In the genomic region with DNA sequence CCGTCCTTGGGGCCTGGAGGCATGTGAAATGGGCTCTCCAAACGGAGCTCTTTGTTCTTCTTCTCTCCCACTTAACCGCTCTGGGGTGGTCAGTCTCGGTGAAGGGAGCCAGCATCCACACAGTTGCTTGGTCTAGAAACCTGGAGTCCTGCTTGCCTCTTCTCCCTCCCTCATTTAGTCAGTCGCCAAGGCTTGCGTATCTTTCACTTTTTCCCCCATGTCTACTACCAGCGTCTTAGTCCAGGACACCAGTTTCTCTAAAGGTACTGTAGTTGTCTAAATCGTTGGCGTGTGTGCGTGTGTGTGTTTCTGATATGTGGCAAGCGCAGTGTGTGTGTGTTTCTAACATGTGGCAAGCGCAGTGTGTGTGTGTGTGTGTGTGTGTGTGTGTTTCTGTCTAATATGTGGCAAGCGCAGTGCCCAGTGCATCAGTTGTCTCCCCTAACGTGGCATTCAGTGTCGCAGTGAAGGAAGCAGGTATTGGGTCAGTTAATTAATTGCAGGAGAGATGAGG, we compare ENCODE assay signal across 8 cellular contexts. TPM values are rescaled to one million over a fixed set of nuclear protein-coding genes. Genes with fewer than 3 reads are reported as not detected.
A peak's percentile ranks its signal among the peaks of the same experiment; 100 is the strongest.
DNase-seq lines count a peak whose midpoint lies in the region; ATAC-seq, FAIRE-seq and TF ChIP-seq lines count a peak whose summit lies in the region.

No MANE protein-coding gene starts in this region.

- H3K27me3 Mint-ChIP-seq in dendritic cell treated with granulocyte-macrophage colony-stimulating factor and Interleukin-4, amounts not matched to agents 40 ng/mL and 50 ng/mL, for 4 days: no peaks in the 10 kb centered on the region

- H2AFZ ChIP-seq in OCI-LY7 (ENCODE audit: low read length): peak overlapping the region; percentile 21; the same call in 1 of the 2 replicates

- in situ Hi-C loops in GM13976 (cut with MboI; ENCODE audit: low sequenced_read_pairs, unreplicated experiment): no loop called here

- H3K27ac Mint-ChIP-seq in dendritic cell treated with granulocyte-macrophage colony-stimulating factor and Interleukin-4, amounts not matched to agents 40 ng/mL and 50 ng/mL, for 4 days: peak overlapping the region; percentile 100

- H3K9me3 ChIP-seq in OCI-LY7 (ENCODE audit: low read length): no peaks in the 10 kb centered on the region
- H3K9me3 ChIP-seq in mucosa of rectum (ENCODE audit: control insufficient read depth in 2 of 2, low read length in 2 of 2): no peaks in the 10 kb centered on the region

- H3K36me3 ChIP-seq in OCI-LY7 (ENCODE audit: insufficient read depth, low read length) (peaks cover 20% of the 10 kb centered on the region), mucosa of rectum (ENCODE audit: control insufficient read depth in 2 of 2, insufficient read depth in 2 of 2, low read length in 2 of 2) (peaks cover 6 to 9% of the 10 kb centered on the region in 2 donors)

- no peaks in the 10 kb centered on the region for H3K27me3 ChIP-seq in mucosa of rectum (ENCODE audit: control insufficient read depth in 2 of 2, insufficient read depth in 2 of 2, low read length in 2 of 2)

- TF ChIP-seq CTCF in OCI-LY7 (conservative IDR thresholded peaks at IDR 0.05; ENCODE audit: low read length) (no peak), GM13976 (IDR thresholded peaks at IDR 0.05; ENCODE audit: borderline replicate concordance, control extremely low read depth, extremely low read depth, insufficient read depth, missing control alignments) (no peak)

- no peaks in the 10 kb centered on the region for H3K9me2 ChIP-seq in OCI-LY7 (ENCODE audit: insufficient read depth, low read length)

- peaks cover 56% of the 10 kb centered on the region for H3K79me2 ChIP-seq in OCI-LY7 (ENCODE audit: insufficient read depth, low read depth, low read length)

- BruUV-seq in OCI-LY7 (replicated peaks; lab: Mats Ljungman, UMichigan): no TSS peak

- no peaks in the 10 kb centered on the region for H3K9me3 Mint-ChIP-seq in dendritic cell treated with granulocyte-macrophage colony-stimulating factor and Interleukin-4, amounts not matched to agents 40 ng/mL and 50 ng/mL, for 4 days

- H3K4me1 ChIP-seq in OCI-LY7 (ENCODE audit: insufficient read depth, low read length, poor library complexity, severe bottlenecking) (peaks cover 58% of the 10 kb centered on the region), mucosa of rectum (ENCODE audit: control insufficient read depth in 2 of 2, insufficient read depth in 2 of 2, low read length in 2 of 2) (peaks cover 27 to 29% of the 10 kb centered on the region in 2 donors)

- DNase-seq in GM12891 (ENCODE audit: insufficient read length, low spot score): no peak
- DNase-seq in OCI-LY7 (ENCODE audit: low spot score): peak; percentile 19
- no peak for DNase-seq in GM13976 (ENCODE audit: low spot score)
- DNase-seq in activated CD4-positive, alpha-beta T cell treated with anti-CD3 and anti-CD28 coated beads for 4 hours: no peak
- DNase-seq in NCI-H187 (lab: John Stamatoyannopoulos, UW): no peak

- peak overlapping the region; percentile 83 for H3K4me2 ChIP-seq in OCI-LY7 (ENCODE audit: low read length)

- peak overlapping the region; percentile 99 to 100 for H3K9ac ChIP-seq in mucosa of rectum (ENCODE audit: low read depth in 1 of 2, low read length in 2 of 2)

- H3K4me1 Mint-ChIP-seq in dendritic cell treated with granulocyte-macrophage colony-stimulating factor and Interleukin-4, amounts not matched to agents 40 ng/mL and 50 ng/mL, for 4 days (ENCODE audit: low read depth): peaks cover 52% of the 10 kb centered on the region

- no peak for TF ChIP-seq POLR2A in GM12891 (IDR thresholded peaks at IDR 0.05; ENCODE audit: low read depth, low read length)

- peak overlapping the region; percentile 48 for H3K27ac ChIP-seq in OCI-LY7 (ENCODE audit: low read depth, low read length, poor library complexity, severe bottlenecking)
- peak overlapping the region; percentile 90 to 95 for H3K27ac ChIP-seq in mucosa of rectum (ENCODE audit: low read depth in 2 of 2, low read length in 2 of 2)

- CTCF ChIA-PET in OCI-LY7 (lab: Charles Lee; ENCODE audit: unreplicated experiment): interaction anchor here (0.6 to 1.7 kb wide), 5 partner anchors 49 to 183 kb away, joined by 3 to 5 read pairs (median 4); no protein-coding TSS in a partner anchor

- H3K4me3 Mint-ChIP-seq in dendritic cell treated with granulocyte-macrophage colony-stimulating factor and Interleukin-4, amounts not matched to agents 40 ng/mL and 50 ng/mL, for 4 days: peak overlapping the region; percentile 98

- ATAC-seq in GM19328 (IDR thresholded peaks at IDR 0.05; ENCODE audit: unreplicated experiment): no peak

- peaks cover 27% of the 10 kb centered on the region for H4K20me1 ChIP-seq in OCI-LY7 (ENCODE audit: insufficient read depth, low read length)

- peak; percentile 16 for FAIRE-seq in GM12891 (lab: Jason Lieb, UNC)

- POLR2A ChIA-PET in OCI-LY7 (lab: Charles Lee): interaction anchor here (0.6 to 3.4 kb wide), 15 partner anchors 11 to 336 kb away, joined by 3 to 36 read pairs (median 4); no protein-coding TSS in a partner anchor

- peaks cover 42% of the 10 kb centered on the region for H3K36me3 Mint-ChIP-seq in dendritic cell treated with granulocyte-macrophage colony-stimulating factor and Interleukin-4, amounts not matched to agents 40 ng/mL and 50 ng/mL, for 4 days (ENCODE audit: low read depth)

- intact Hi-C loops in OCI-LY7 (cut with micrococcal nuclease; ENCODE audit: unreplicated experiment): no loop called here
- intact Hi-C loops in dendritic cell treated with granulocyte-macrophage colony-stimulating factor and Interleukin-4, amounts not matched to agents 40 ng/mL and 50 ng/mL, for 4 days (cut with micrococcal nuclease): no loop called here

- H3K4me3 ChIP-seq in OCI-LY7 (ENCODE audit: low read depth, low read length, poor library complexity, severe bottlenecking) (peak overlapping the region; percentile 84), mucosa of rectum (ENCODE audit: low read length in 2 of 2) (peak overlapping the region; percentile 96 to 100)

TF ChIP-seq in GM12891, 5 proteins besides CTCF, POLR2A, EP300 and RAD21:
- TF ChIP-seq POU2F2 (IDR thresholded peaks at IDR 0.05; ENCODE audit: low read depth, low read length) (no peak), SPI1 (IDR thresholded peaks at IDR 0.05; ENCODE audit: low read depth, low read length) (no peak), POLR2AphosphoS5 (IDR thresholded peaks at IDR 0.05; ENCODE audit: low read depth, low read length) (no peak; the same call in 1 of the 2 replicates), TAF1 (IDR thresholded peaks at IDR 0.05; ENCODE audit: low read depth, low read length) (no peak), PAX5 (IDR thresholded peaks at IDR 0.05; ENCODE audit: insufficient read depth, low read length, severe bottlenecking) (no peak)

RNA-seq across cellular contexts. Expression of gene ATP6V1G1, which starts 0.6 kb away (rescaled TPM):
- 49.6 TPM for polyA plus RNA-seq in GM12891 (2012; ENCODE audit: low read depth, missing spikeins)
- total RNA-seq in OCI-LY7 (2014; rRNA removed; shearing (Covaris generic)): 117 and 164 TPM in 2 replicates
- 99.0 and 105 TPM in 2 replicates for total RNA-seq in OCI-LY7 (2022)

RNA-seq across cellular contexts. Expression of gene TMEM268, which starts 22.9 kb away (rescaled TPM):
- polyA plus RNA-seq in GM12891 (2012; ENCODE audit: low read depth, missing spikeins): 12.7 TPM
- 27.2 and 31.6 TPM in 2 replicates for total RNA-seq in OCI-LY7 (2014; rRNA removed; shearing (Covaris generic))
- total RNA-seq in OCI-LY7 (2022): 68.0 and 71.2 TPM in 2 replicates
